Comparison of ENCODE assay signal across 28 cellular contexts in the genomic region with DNA sequence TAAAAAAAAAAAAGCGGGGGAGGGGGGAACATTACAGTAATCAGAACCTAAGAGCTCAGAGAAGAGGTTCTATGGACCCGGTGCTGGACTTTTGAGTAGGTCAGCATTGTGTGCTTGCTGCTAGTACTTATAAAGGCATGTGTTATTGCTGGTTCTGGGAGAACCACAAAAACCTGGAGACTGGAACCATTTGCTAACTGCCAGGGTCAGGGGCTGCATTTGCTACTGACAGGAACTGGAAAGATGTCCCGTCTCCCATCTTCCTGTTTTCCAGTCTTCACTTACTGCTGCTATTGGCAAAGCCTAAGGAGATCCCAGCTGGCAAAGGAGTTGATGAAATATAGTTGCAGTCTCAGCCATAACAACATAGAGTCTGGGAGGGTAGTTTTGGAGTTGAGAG.
"Had no signal": no experiment of that assay in that cellular context is flagged by ENCODE, and none has a peak within 500 bp of the region (broad histone marks: within the 10 kb centered on the region; RNA-seq: fewer than 3 reads in every experiment).

No MANE protein-coding gene starts in this region.

- DNase-seq: dermis blood vessel endothelial cell; effector memory CD4-positive, alpha-beta T cell; erythroblast; esophagus squamous epithelium; foreskin melanocyte; glutamatergic neuron; heart right ventricle; hippocampal formation; immature natural killer cell; islet precursor cell; kidney glomerular epithelial cell; left colon; left ventricle myocardium superior; lower lobe of right lung; natural killer cell; occipital lobe; ovary; posterior cingulate gyrus; psoas muscle; right cardiac atrium; spleen; stimulated activated CD4-positive, alpha-beta T cell treated with anti-CD3 and anti-CD28 coated beads, Interleukin-4, amount 100 ng/mL, for 4 hours; stimulated activated naive B cell treated with anti-CD40 and anti-IgM and Interleukin-4, amounts not matched to agents 10 μg/mL and 1 μg/mL and 100 μg/mL, for 72 hours; transverse colon had no signal

- H3K4me3 ChIP-seq: coronary artery, esophagus squamous epithelium, heart right ventricle, lower lobe of right lung, ovary, psoas muscle, skin epidermis, spleen, thoracic aorta, transverse colon, vagina had no signal

- H3K9me3 ChIP-seq: esophagus squamous epithelium, heart right ventricle, lower lobe of right lung, ovary, psoas muscle, spleen, thoracic aorta, transverse colon, vagina had no signal

- H3K36me3 ChIP-seq: esophagus squamous epithelium, heart right ventricle, lower lobe of right lung, ovary, thoracic aorta, transverse colon, vagina had no signal

- ATAC-seq: heart right ventricle; left colon; left ventricle myocardium superior; lower lobe of right lung; natural killer cell; psoas muscle; right cardiac atrium; stimulated activated naive B cell treated with anti-CD40 and anti-IgM and Interleukin-4, amounts not matched to agents 10 μg/mL and 1 μg/mL and 100 μg/mL, for 72 hours had no signal

- H3K27ac ChIP-seq: coronary artery, esophagus squamous epithelium, heart right ventricle, lower lobe of right lung, ovary, psoas muscle, skin epidermis, spleen, thoracic aorta, transverse colon, vagina had no signal

- H3K27me3 ChIP-seq: esophagus squamous epithelium, heart right ventricle, ovary, spleen, transverse colon, vagina had no signal
